1 cellular context compared by ENCODE assay signal in genomic region chr5:41874512-41875060, GRCh38.
TF ChIP-seq lines count a peak whose summit lies in the region.

No MANE protein-coding gene starts in this region.

TF ChIP-seq in GM12878, 131 proteins besides CTCF, POLR2A, EP300 and RAD21:
- TF ChIP-seq SRF (IDR thresholded peaks at IDR 0.05; ENCODE audit: low read depth in 2 of 2, low read length in 2 of 2) (peak; percentile 86 to 96), ZSCAN29 (IDR thresholded peaks at IDR 0.05) (no peak)
TF ChIP-seq in GM12878: peak in this region for 1.
